30 cellular contexts compared by ENCODE assay signal in the genomic region with DNA sequence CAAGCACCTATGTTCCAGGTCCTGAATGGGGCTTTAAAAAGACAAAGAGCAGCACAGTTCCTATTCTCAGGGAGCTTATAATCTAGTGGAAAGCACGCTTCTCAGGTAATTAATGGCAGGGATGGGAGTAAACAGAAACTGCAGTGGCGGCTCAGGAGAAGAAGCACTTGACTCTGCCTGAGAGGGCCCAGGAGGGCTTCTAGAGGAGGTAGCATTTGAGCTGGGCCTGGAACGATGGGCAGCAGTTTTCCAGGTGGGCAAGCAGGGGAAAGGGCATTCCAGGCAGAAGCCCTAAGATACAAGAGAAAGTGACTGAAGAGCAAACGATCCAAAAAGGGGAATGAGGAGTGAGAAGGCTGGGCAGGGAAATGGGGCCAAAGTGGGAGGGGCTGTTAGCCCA. TPM values are rescaled to one million over a fixed set of nuclear protein-coding genes. Genes with fewer than 3 reads are reported as not detected.
"Had no signal": no experiment of that assay in that cellular context is flagged by ENCODE, and none has a peak within 500 bp of the region (broad histone marks: within the 10 kb centered on the region; RNA-seq: fewer than 3 reads in every experiment).

No MANE protein-coding gene starts in this region.

- H3K4me1 ChIP-seq: adrenal gland, body of pancreas, esophagus squamous epithelium, gastroesophageal sphincter, heart right ventricle had no signal

- H3K27me3 ChIP-seq: adrenal gland, body of pancreas had no signal

- H3K4me3 ChIP-seq: adrenal gland, body of pancreas, esophagus squamous epithelium, gastroesophageal sphincter, heart right ventricle had no signal

- H3K9me3 ChIP-seq: adrenal gland, body of pancreas, esophagus squamous epithelium, gastroesophageal sphincter, heart right ventricle had no signal

- H3K36me3 ChIP-seq: adrenal gland, esophagus squamous epithelium, gastroesophageal sphincter, heart right ventricle, WERI-Rb-1 had no signal

- DNase-seq: activated B cell treated with CpG ODN at 0.5 μM for 24 hours; activated CD4-positive, alpha-beta memory T cell treated with anti-CD3 and anti-CD28 coated beads for 36 hours; activated CD4-positive, alpha-beta T cell treated with anti-CD3 and anti-CD28 coated beads for 48 hours; activated CD4-positive, alpha-beta T cell treated with anti-CD3 and anti-CD28 coated beads, Interleukin-2, amount 50 U/mL, for 1 hour; activated CD8-positive, alpha-beta memory T cell treated with anti-CD3 and anti-CD28 coated beads, Interleukin-2, amount 10 ng/mL, durations not matched to agents 7 days and 5 days; activated CD8-positive, alpha-beta memory T cell treated with anti-CD3 and anti-CD28 coated beads, Interleukin-2, amount 50 U/mL, for 4 hours; activated CD8-positive, alpha-beta T cell treated with anti-CD3 and anti-CD28 coated beads, Interleukin-2, amount 10 ng/mL, durations not matched to agents 7 days and 5 days; activated effector memory CD4-positive, alpha-beta T cell treated with anti-CD3 and anti-CD28 coated beads, Interleukin-2, amount 50 U/mL, for 16 hours; activated naive CD4-positive, alpha-beta T cell treated with anti-CD3 and anti-CD28 coated beads for 36 hours; activated naive CD8-positive, alpha-beta T cell treated with anti-CD3 and anti-CD28 coated beads for 36 hours; activated naive CD8-positive, alpha-beta T cell treated with anti-CD3 and anti-CD28 coated beads, Interleukin-2, amount 50 U/mL, for 24 hours; activated T-cell treated with anti-CD3 and anti-CD28 coated beads, Interleukin-2, amount 50 U/mL, for 1 hour; activated T-cell treated with anti-CD3 and anti-CD28 coated beads, Interleukin-2, amount 50 U/mL, for 48 hours; adrenal gland; amygdala; aorta; body of pancreas; caudate nucleus; cortex of kidney; dermis blood vessel endothelial cell; effector CD4-positive, alpha-beta T cell; effector memory CD8-positive, alpha-beta T cell; esophagus squamous epithelium; foreskin melanocyte; heart right ventricle; T-helper 17 cell; T1000; WERI-Rb-1 had no signal

- H3K27ac ChIP-seq: adrenal gland, body of pancreas, epithelial cell of prostate, esophagus squamous epithelium, gastroesophageal sphincter, heart right ventricle, WERI-Rb-1 had no signal

RNA-seq across cellular contexts. Expression of gene CHST1, which starts 37.1 kb away (rescaled TPM):
- total RNA-seq: activated B cell treated with CpG ODN at 0.5 μM for 24 hours; activated CD8-positive, alpha-beta T cell treated with anti-CD3 and anti-CD28 coated beads, Interleukin-2, amount 10 ng/mL, durations not matched to agents 7 days and 5 days; activated naive CD4-positive, alpha-beta T cell treated with anti-CD3 and anti-CD28 coated beads for 36 hours; activated naive CD8-positive, alpha-beta T cell treated with anti-CD3 and anti-CD28 coated beads for 36 hours; T-helper 17 cell had no signal
